ENCODE assay signal across 8 cellular contexts in genomic region chr1:27724961-27725373, GRCh38. TPM values are rescaled to one million over a fixed set of nuclear protein-coding genes. Genes with fewer than 3 reads are reported as not detected.
DNase-seq lines count a peak whose midpoint lies in the region; ATAC-seq, FAIRE-seq and TF ChIP-seq lines count a peak whose summit lies in the region.

No MANE protein-coding gene starts in this region.

- DNase-seq in activated CD4-positive, CD25-positive, alpha-beta regulatory T cell treated with anti-CD3 and anti-CD28 coated beads, Interleukin-2, amount 50 U/mL, for 72 hours = peak; percentile 32
- DNase-seq in NCI-H345 treated with DMSO at 0.1 percent for 48 hours (lab: John Stamatoyannopoulos, UW; ENCODE audit: unreplicated experiment) (peak; percentile 55), MCF 10A (ENCODE audit: unreplicated experiment) (peak; percentile 75), HepG2 (ENCODE audit: low spot score) (peak; percentile 68), tibial artery (peak; percentile 21 to 64), H4 (ENCODE audit: low spot score) (no peak)

- TF ChIP-seq EP300 in HepG2 (IDR thresholded peaks at IDR 0.05; ENCODE audit: low read depth in 2 of 2, low read length in 2 of 2) (no peak), HepG2 (CRISPR knock-in tag; IDR thresholded peaks at IDR 0.05; ENCODE audit: borderline replicate concordance) (no peak)

- H3K4me2 ChIP-seq in HepG2 (ENCODE audit: low read depth, low read length) = peak overlapping the region; percentile 81

- H3K4me1 ChIP-seq in HepG2 (ENCODE audit: insufficient read depth, low read length) = peaks cover 39% of the 10 kb centered on the region
- H3K4me1 ChIP-seq in tibial artery = peaks cover 5 to 14% (median 12%) of the 10 kb centered on the region in 4 donors

- no peak for FAIRE-seq in HepG2 (lab: Jason Lieb, UNC)

- 65% methylated on average over 9 of the region's 9 CpGs for whole genome bisulfite sequencing in HepG2 (ENCODE audit: low lambda C conversion rate)

- peaks cover 7% of the 10 kb centered on the region for H3K79me2 ChIP-seq in HepG2 (ENCODE audit: insufficient read depth, low read length)

- POLR2A ChIA-PET in MCF 10A (lab: Yijun Ruan, JAX) (interaction anchor here (0.6 to 5.5 kb wide), 22 partner anchors 9 to 713 kb away, joined by 3 to 71 read pairs (median 4); partner anchors contain the start of genes IFI6, MAP3K6, PPP1R8 and SLC9A1), HepG2 (lab: Yijun Ruan, JAX) (interaction anchor here (0.6 to 2.0 kb wide), 16 partner anchors 11 to 781 kb away, joined by 3 to 27 read pairs (median 6); partner anchors contain the start of genes IFI6, PPP1R8, RCC1 and STX12)

- H3K9me3 ChIP-seq in HepG2 (ENCODE audit: low read length) (no peaks in the 10 kb centered on the region), tibial artery (no peaks in the 10 kb centered on the region)

- H3K9ac ChIP-seq in HepG2 (ENCODE audit: insufficient read depth, low read depth, low read length) = peak overlapping the region; percentile 90

- H3K4me3 ChIP-seq in HepG2 (replicated peaks in 1 of 3; ENCODE audit: insufficient read depth in 1 of 3, low read depth in 2 of 3, low read length in 3 of 3) (peak overlapping the region; percentile 5 to 59 (median 34); a peak in 5 of 6 replicates), tibial artery (peak overlapping the region; percentile 94 to 99)

- H3K27me3 ChIP-seq in HepG2 (ENCODE audit: control insufficient read depth in 1 of 2, insufficient read depth in 2 of 2, low read length in 2 of 2) = no peaks in the 10 kb centered on the region
- H3K27me3 ChIP-seq in tibial artery = no peaks in the 10 kb centered on the region

- peak overlapping the region; percentile 100 for H3K27ac Mint-ChIP-seq in MCF 10A (ENCODE audit: low read depth, unreplicated experiment)

- 0 out of 4 replicates have a peak, but pooled peaks of 1 of the 2 experiments have one; percentile 20 for TF ChIP-seq POLR2A in HepG2 (IDR thresholded peaks at IDR 0.05; ENCODE audit: insufficient read depth in 1 of 2, low read depth in 2 of 2, low read length in 2 of 2)

- H3K9me3 Mint-ChIP-seq in MCF 10A (ENCODE audit: unreplicated experiment) = no peaks in the 10 kb centered on the region

- TF ChIP-seq RAD21 in HepG2 (CRISPR knock-in tag; IDR thresholded peaks at IDR 0.05) = no peak

- TF ChIP-seq CTCF in MCF 10A (IDR thresholded peaks at IDR 0.05; ENCODE audit: unreplicated experiment) (no peak), HepG2 (CRISPR knock-in tag; IDR thresholded peaks at IDR 0.05) (no peak), tibial artery (IDR thresholded peaks at IDR 0.05) (no peak)

- peaks cover 1 to 3% of the 10 kb centered on the region in 2 experiments; a peak in 2 of 5 replicates for H3K36me3 ChIP-seq in HepG2 (replicated peaks in 1 of 2; ENCODE audit: control insufficient read depth in 1 of 2, insufficient read depth in 2 of 2, low read length in 2 of 2)
- H3K36me3 ChIP-seq in tibial artery = peaks cover 9 to 15% (median 10%) of the 10 kb centered on the region in 3 donors

- intact Hi-C loops in MCF 10A (cut with micrococcal nuclease) (loop anchor here (2.0 to 10.0 kb wide), 2 partner anchors 52 to 110 kb away; partner anchors contain the start of genes IFI6 and PPP1R8), HepG2 (cut with micrococcal nuclease; ENCODE audit: unreplicated experiment) (loop anchor here (2.0 kb wide), 1 partner anchor 48 kb away; the partner anchor contains the start of gene STX12), tibial artery (cut with DNase I; ENCODE audit: low total_unique reads) (loop anchor here (1.0 to 5.0 kb wide), 2 partner anchors 48 to 53 kb away; partner anchors contain the start of genes IFI6 and STX12)

- H3K27ac ChIP-seq in HepG2 (ENCODE audit: extremely low read length, insufficient read depth, low read length) = peak overlapping the region; percentile 99
- peak overlapping the region; percentile 75 to 93 for H3K27ac ChIP-seq in tibial artery

- CTCF ChIA-PET in MCF 10A (lab: Yijun Ruan, JAX) = interaction anchor here (0.5 to 1.7 kb wide), 12 partner anchors 17 to 471 kb away, joined by 3 to 10 read pairs (median 4); partner anchors contain the start of genes AHDC1 and STX12
- CTCF ChIA-PET in HepG2 (lab: Yijun Ruan, JAX; ENCODE audit: low intra/inter-chr PET ratio, low total read pairs) = no interaction called here

- H3K27me3 Mint-ChIP-seq in MCF 10A (ENCODE audit: insufficient read depth, unreplicated experiment) = peaks cover 9% of the 10 kb centered on the region

- H2AFZ ChIP-seq in HepG2 (ENCODE audit: low read length) = peak overlapping the region; percentile 4

- H3K4me1 Mint-ChIP-seq in MCF 10A (ENCODE audit: insufficient read depth, unreplicated experiment) = peaks cover 10% of the 10 kb centered on the region

- peak overlapping the region; percentile 88 for H3K4me3 Mint-ChIP-seq in MCF 10A (ENCODE audit: unreplicated experiment)

- peaks cover 27% of the 10 kb centered on the region for H3K36me3 Mint-ChIP-seq in MCF 10A (ENCODE audit: insufficient read depth, unreplicated experiment)

- in situ Hi-C loops in HepG2 (cut with HindIII; ENCODE audit: extremely low pct_ligation_motif_present, low pct_unique_long_range_greater_than_20kb) = loop anchor here (5.0 kb wide), 1 partner anchor 58 kb away; no protein-coding TSS in a partner anchor

- ATAC-seq in activated CD4-positive, CD25-positive, alpha-beta regulatory T cell treated with anti-CD3 and anti-CD28 coated beads, Interleukin-2, amount 50 U/mL, for 24 hours = no peak
- peak; percentile 34 for ATAC-seq in HepG2
- ATAC-seq in GM18870 (IDR thresholded peaks at IDR 0.05; ENCODE audit: unreplicated experiment) = no peak

- BruUV-seq in MCF 10A (replicated peaks; lab: Mats Ljungman, UMichigan) = TSS peak; percentile 94
- BruUV-seq in HepG2 (replicated peaks; lab: Mats Ljungman, UMichigan) = TSS peak; percentile 92

- no peaks in the 10 kb centered on the region for H4K20me1 ChIP-seq in HepG2 (ENCODE audit: insufficient read depth, low read length)

RNA-seq across cellular contexts. Expression of gene FAM76A, which starts 0.8 kb away (rescaled TPM):
- total RNA-seq in MCF 10A (2022) (9.7 and 9.9 TPM in 2 replicates), HepG2 (2016; rRNA removed; fragmentation: Illumina TruSeq; extraction: Trizol) (15.7 and 18.8 TPM in 2 replicates)
- total RNA-seq in HepG2 (2016; cell fraction: cytosol; rRNA removed; fragmentation: Illumina TruSeq; extraction: Trizol; ENCODE audit: low read depth) = 4.5 and 5.0 TPM in 2 replicates
- 15.9 and 19.6 TPM in 2 replicates for total RNA-seq in HepG2 (2016; cell fraction: insoluble cytoplasmic fraction; rRNA removed; fragmentation: Illumina TruSeq; extraction: Trizol)
- total RNA-seq in HepG2 (2016; cell fraction: membrane; rRNA removed; fragmentation: Illumina TruSeq; extraction: Trizol) = 11.5 and 13.7 TPM in 2 replicates
- total RNA-seq in HepG2 (2016; cell fraction: nucleus; rRNA removed; fragmentation: Illumina TruSeq; extraction: Trizol) = 9.9 and 11.7 TPM in 2 replicates
- polyA plus RNA-seq in HepG2 (2011; rRNA removed) = 4.2 and 4.6 TPM in 2 replicates
- polyA plus RNA-seq in HepG2 (2011; cell fraction: cytosol; rRNA removed) = 2.1 and 3.9 TPM in 2 replicates
- 4.1 and 5.8 TPM in 2 replicates for polyA plus RNA-seq in HepG2 (2011; cell fraction: nucleus; rRNA removed)
- 4.9 and 5.9 TPM in 2 replicates for polyA plus RNA-seq in HepG2 (2012)
- polyA plus RNA-seq in HepG2 (2016; cell fraction: cytosol; fragmentation: Illumina TruSeq; extraction: Trizol; ENCODE audit: low read depth) = 1.9 and 2.3 TPM in 2 replicates
- 11.7 and 12.5 TPM in 2 replicates for polyA plus RNA-seq in HepG2 (2016; cell fraction: insoluble cytoplasmic fraction; fragmentation: Illumina TruSeq; extraction: Trizol; ENCODE audit: low read depth)
- 2.9 and 4.4 TPM in 2 replicates for polyA plus RNA-seq in HepG2 (2016; cell fraction: membrane; fragmentation: Illumina TruSeq; extraction: Trizol; ENCODE audit: low read depth)
- polyA plus RNA-seq in HepG2 (2016; cell fraction: nucleus; fragmentation: Illumina TruSeq; extraction: Trizol; ENCODE audit: insufficient read depth, low read depth) = 14.7 and 19.0 TPM in 2 replicates
- polyA minus RNA-seq in HepG2 (2011; rRNA and poly(A)+ RNA removed; ENCODE audit: low replicate concordance) = 4.4 and 5.1 TPM in 2 replicates
- polyA minus RNA-seq in HepG2 (2011; cell fraction: cytosol; rRNA and poly(A)+ RNA removed) = 5.9 and 8.0 TPM in 2 replicates
- 10.9 and 18.0 TPM in 2 replicates for polyA minus RNA-seq in HepG2 (2011; cell fraction: nucleus; rRNA and poly(A)+ RNA removed)
- total RNA-seq in H4 (2014; rRNA removed; shearing (Covaris generic)) = 10.8 and 12.6 TPM in 2 replicates

RNA-seq across cellular contexts. Expression of gene STX12, which starts 48.1 kb away (rescaled TPM):
- 34.6 and 36.1 TPM in 2 replicates for total RNA-seq in MCF 10A (2022)
- 16.3 and 19.7 TPM in 2 replicates for total RNA-seq in HepG2 (2016; rRNA removed; fragmentation: Illumina TruSeq; extraction: Trizol)
- 3.5 and 6.0 TPM in 2 replicates for total RNA-seq in HepG2 (2016; cell fraction: cytosol; rRNA removed; fragmentation: Illumina TruSeq; extraction: Trizol; ENCODE audit: low read depth)
- total RNA-seq in HepG2 (2016; cell fraction: insoluble cytoplasmic fraction; rRNA removed; fragmentation: Illumina TruSeq; extraction: Trizol) = 15.4 and 19.3 TPM in 2 replicates
- 9.4 and 9.7 TPM in 2 replicates for total RNA-seq in HepG2 (2016; cell fraction: membrane; rRNA removed; fragmentation: Illumina TruSeq; extraction: Trizol)
- 10.7 and 14.4 TPM in 2 replicates for total RNA-seq in HepG2 (2016; cell fraction: nucleus; rRNA removed; fragmentation: Illumina TruSeq; extraction: Trizol)
- 6.3 and 9.0 TPM in 2 replicates for polyA plus RNA-seq in HepG2 (2011; rRNA removed)
- polyA plus RNA-seq in HepG2 (2011; cell fraction: cytosol; rRNA removed) = 3.5 and 5.7 TPM in 2 replicates
- 8.7 and 14.1 TPM in 2 replicates for polyA plus RNA-seq in HepG2 (2011; cell fraction: nucleus; rRNA removed)
- 11.4 and 13.1 TPM in 2 replicates for polyA plus RNA-seq in HepG2 (2012)
- polyA plus RNA-seq in HepG2 (2016; cell fraction: cytosol; fragmentation: Illumina TruSeq; extraction: Trizol; ENCODE audit: low read depth) = 1.6 and 1.8 TPM in 2 replicates
- 18.0 and 18.9 TPM in 2 replicates for polyA plus RNA-seq in HepG2 (2016; cell fraction: insoluble cytoplasmic fraction; fragmentation: Illumina TruSeq; extraction: Trizol; ENCODE audit: low read depth)
- polyA plus RNA-seq in HepG2 (2016; cell fraction: membrane; fragmentation: Illumina TruSeq; extraction: Trizol; ENCODE audit: low read depth) = 4.6 and 5.0 TPM in 2 replicates
- polyA plus RNA-seq in HepG2 (2016; cell fraction: nucleus; fragmentation: Illumina TruSeq; extraction: Trizol; ENCODE audit: insufficient read depth, low read depth) = 21.7 and 23.0 TPM in 2 replicates
- polyA minus RNA-seq in HepG2 (2011; rRNA and poly(A)+ RNA removed; ENCODE audit: low replicate concordance) = 1.8 and 4.2 TPM in 2 replicates
- polyA minus RNA-seq in HepG2 (2011; cell fraction: cytosol; rRNA and poly(A)+ RNA removed) = 4.3 and 9.0 TPM in 2 replicates
- 14.3 and 21.3 TPM in 2 replicates for polyA minus RNA-seq in HepG2 (2011; cell fraction: nucleus; rRNA and poly(A)+ RNA removed)
- 19.2 and 24.3 TPM in 2 replicates for total RNA-seq in H4 (2014; rRNA removed; shearing (Covaris generic))

RNA-seq across cellular contexts. Expression of gene IFI6, which starts 53.0 kb away (rescaled TPM):
- total RNA-seq in MCF 10A (2022) (3.8 and 5.8 TPM in 2 replicates), HepG2 (2016; rRNA removed; fragmentation: Illumina TruSeq; extraction: Trizol) (6.1 and 13.2 TPM in 2 replicates)
- 2.7 and 3.0 TPM in 2 replicates for total RNA-seq in HepG2 (2016; cell fraction: cytosol; rRNA removed; fragmentation: Illumina TruSeq; extraction: Trizol; ENCODE audit: low read depth)
- 7.4 and 12.7 TPM in 2 replicates for total RNA-seq in HepG2 (2016; cell fraction: insoluble cytoplasmic fraction; rRNA removed; fragmentation: Illumina TruSeq; extraction: Trizol)
- 3.2 and 3.3 TPM in 2 replicates for total RNA-seq in HepG2 (2016; cell fraction: membrane; rRNA removed; fragmentation: Illumina TruSeq; extraction: Trizol)
- total RNA-seq in HepG2 (2016; cell fraction: nucleus; rRNA removed; fragmentation: Illumina TruSeq; extraction: Trizol) = 8.4 and 10.6 TPM in 2 replicates
- polyA plus RNA-seq in HepG2 (2011; rRNA removed) = 12.9 and 21.8 TPM in 2 replicates
- polyA plus RNA-seq in HepG2 (2011; cell fraction: cytosol; rRNA removed) = 18.2 and 23.3 TPM in 2 replicates
- 6.3 and 11.3 TPM in 2 replicates for polyA plus RNA-seq in HepG2 (2011; cell fraction: nucleus; rRNA removed)
- polyA plus RNA-seq in HepG2 (2012) = 10.8 and 16.9 TPM in 2 replicates
- polyA plus RNA-seq in HepG2 (2016; cell fraction: cytosol; fragmentation: Illumina TruSeq; extraction: Trizol; ENCODE audit: low read depth) = 2.0 and 3.3 TPM in 2 replicates
- polyA plus RNA-seq in HepG2 (2016; cell fraction: insoluble cytoplasmic fraction; fragmentation: Illumina TruSeq; extraction: Trizol; ENCODE audit: low read depth) = 5.6 and 6.9 TPM in 2 replicates
- 3.2 and 3.9 TPM in 2 replicates for polyA plus RNA-seq in HepG2 (2016; cell fraction: membrane; fragmentation: Illumina TruSeq; extraction: Trizol; ENCODE audit: low read depth)
- polyA plus RNA-seq in HepG2 (2016; cell fraction: nucleus; fragmentation: Illumina TruSeq; extraction: Trizol; ENCODE audit: insufficient read depth, low read depth) = 12.0 and 16.6 TPM in 2 replicates
- 7.1 and 42.2 TPM in 2 replicates for polyA minus RNA-seq in HepG2 (2011; rRNA and poly(A)+ RNA removed; ENCODE audit: low replicate concordance)
- 4.4 and 7.3 TPM in 2 replicates for polyA minus RNA-seq in HepG2 (2011; cell fraction: cytosol; rRNA and poly(A)+ RNA removed)
- 1.3 and 1.4 TPM in 2 replicates for polyA minus RNA-seq in HepG2 (2011; cell fraction: nucleus; rRNA and poly(A)+ RNA removed)
- total RNA-seq in H4 (2014; rRNA removed; shearing (Covaris generic)) = 257 and 342 TPM in 2 replicates

Comparison
In these comparisons a context has a peak if more than half of its experiments do, and no peak if none do; other contexts are left out.
1. RNA of gene IFI6, which starts 53.0 kb away (total RNA-seq): 257 to 342 TPM in H4; 2.7 to 13.2 TPM in HepG2 and 3.8 to 5.8 TPM in MCF 10A; every median in the first group is over 10 times any median in the second.